In the genomic region with DNA sequence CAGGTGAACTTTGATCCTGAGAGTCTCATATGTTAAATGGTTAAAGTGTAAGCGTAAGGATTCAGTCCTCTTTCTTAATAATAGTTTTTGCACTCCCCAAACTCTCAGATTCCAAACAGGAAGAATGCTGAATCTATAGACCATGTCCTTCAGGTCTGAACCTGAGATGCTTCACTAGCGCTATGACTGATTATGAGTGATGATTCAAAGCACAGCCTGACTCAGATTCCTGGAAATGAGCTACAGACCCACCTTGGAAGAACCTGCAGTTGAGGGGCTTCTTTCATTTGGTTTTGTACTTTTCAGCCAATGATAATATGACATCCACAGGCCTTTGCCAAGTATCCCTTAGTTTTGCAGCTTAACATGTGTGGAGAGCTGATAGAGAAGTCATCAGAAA, we compare ENCODE assay signal across 13 cellular contexts. TPM values are rescaled to one million over a fixed set of nuclear protein-coding genes. Genes with fewer than 3 reads are reported as not detected.
DNase-seq lines count a peak whose midpoint lies in the region; ATAC-seq, FAIRE-seq and TF ChIP-seq lines count a peak whose summit lies in the region.
"Had no signal": no experiment of that assay in that cellular context is flagged by ENCODE, and none has a peak within 500 bp of the region (broad histone marks: within the 10 kb centered on the region; RNA-seq: fewer than 3 reads in every experiment).

No MANE protein-coding gene starts in this region.

- ATAC-seq in stimulated activated effector memory CD8-positive, alpha-beta T cell treated with anti-CD3 and anti-CD28 coated beads, Interleukin-12 subunit alpha, Interleukin-12 subunit beta, amount 100 ng/mL, for 72 hours: peak; percentile 56

- H3K9me3 Mint-ChIP-seq in stimulated activated effector memory CD8-positive, alpha-beta T cell treated with anti-CD3 and anti-CD28 coated beads, Interleukin-12 subunit alpha, Interleukin-12 subunit beta, amount 100 ng/mL, for 72 hours: no peaks in the 10 kb centered on the region

- no peaks in the 10 kb centered on the region for H3K36me3 ChIP-seq in HUES48 (ENCODE audit: control insufficient read depth, insufficient read depth, low read length)
- H3K36me3 ChIP-seq in bronchial epithelial cell (ENCODE audit: control insufficient read depth, insufficient read depth, low read length): peaks cover 1% of the 10 kb centered on the region

- H3K4me1 Mint-ChIP-seq in stimulated activated effector memory CD8-positive, alpha-beta T cell treated with anti-CD3 and anti-CD28 coated beads, Interleukin-12 subunit alpha, Interleukin-12 subunit beta, amount 100 ng/mL, for 72 hours: no peaks in the 10 kb centered on the region

- no peaks in the 10 kb centered on the region for H3K36me3 Mint-ChIP-seq in stimulated activated effector memory CD8-positive, alpha-beta T cell treated with anti-CD3 and anti-CD28 coated beads, Interleukin-12 subunit alpha, Interleukin-12 subunit beta, amount 100 ng/mL, for 72 hours

- no peak for FAIRE-seq in bronchial epithelial cell (lab: Jason Lieb, UNC)
- FAIRE-seq: D721Med, GM12892 had no signal

- no peak overlapping the region for H3K27ac Mint-ChIP-seq in stimulated activated effector memory CD8-positive, alpha-beta T cell treated with anti-CD3 and anti-CD28 coated beads, Interleukin-12 subunit alpha, Interleukin-12 subunit beta, amount 100 ng/mL, for 72 hours

- no peak overlapping the region for H3K9ac ChIP-seq in HUES48 (ENCODE audit: low read depth, low read length)

- H3K4me3 Mint-ChIP-seq in stimulated activated effector memory CD8-positive, alpha-beta T cell treated with anti-CD3 and anti-CD28 coated beads, Interleukin-12 subunit alpha, Interleukin-12 subunit beta, amount 100 ng/mL, for 72 hours: no peak overlapping the region

- H3K27ac ChIP-seq in HUES48 (ENCODE audit: low read depth, low read length): no peak overlapping the region
- H3K27ac ChIP-seq: epithelial cell of prostate had no signal

- peak overlapping the region; percentile 71; the same call in 1 of the 2 replicates for H3K4me3 ChIP-seq in HUES48 (ENCODE audit: low read depth, low read length)
- no peak overlapping the region for H3K4me3 ChIP-seq in bronchial epithelial cell (ENCODE audit: low read depth, low read length)

- DNase-seq in bronchial epithelial cell (ENCODE audit: low read depth) (peak; percentile 90), kidney tubule cell (ENCODE audit: low spot score) (peak; percentile 71), H4 (ENCODE audit: low spot score) (no peak), NCI-H1417 (lab: John Stamatoyannopoulos, UW) (no peak), NCI-H2107 (lab: John Stamatoyannopoulos, UW) (no peak)
- DNase-seq in stimulated activated effector memory CD8-positive, alpha-beta T cell treated with anti-CD3 and anti-CD28 coated beads, Interleukin-12 subunit alpha, Interleukin-12 subunit beta, amount 100 ng/mL, for 72 hours (ENCODE audit: low spot score in 2 of 2): no peak
- no peak for DNase-seq in stimulated activated CD4-positive, alpha-beta T cell treated with anti-CD3 and anti-CD28 coated beads, Interleukin-2, amount 100 ng/mL, for 24 hours
- DNase-seq: activated CD4-positive, alpha-beta T cell treated with anti-CD3 and anti-CD28 coated beads, Interleukin-2, amount 50 U/mL, for 1 hour; MV-4-11 had no signal

- H3K27me3 ChIP-seq in HUES48 (ENCODE audit: control insufficient read depth, insufficient read depth, low read length) (peaks cover 32% of the 10 kb centered on the region), bronchial epithelial cell (ENCODE audit: control insufficient read depth, insufficient read depth, low read length) (no peaks in the 10 kb centered on the region)

- peaks cover 3% of the 10 kb centered on the region; the same call in 1 of the 2 replicates for H3K4me1 ChIP-seq in HUES48 (ENCODE audit: control insufficient read depth, insufficient read depth, low read length)

- TF ChIP-seq CTCF in bronchial epithelial cell (IDR thresholded peaks at IDR 0.05; ENCODE audit: insufficient read depth, low read length, severe bottlenecking): no peak

- no peaks in the 10 kb centered on the region for H3K9me3 ChIP-seq in HUES48 (ENCODE audit: control insufficient read depth, insufficient read depth, low read length)

RNA-seq across cellular contexts. Expression of a gene that starts 1.4 kb away (rescaled TPM):
- 3.7 and 8.1 TPM in 2 replicates for total RNA-seq in bronchial epithelial cell
- not detected in 2 replicates for total RNA-seq in H4 (2014; rRNA removed; shearing (Covaris generic))

Comparison
In these comparisons a context has a peak if more than half of its experiments do, and no peak if none do; other contexts are left out.
1. DNase-seq: peak in bronchial epithelial cell (single experiment) and kidney tubule cell (single experiment); none in stimulated activated effector memory CD8-positive, alpha-beta T cell treated with anti-CD3 and anti-CD28 coated beads, Interleukin-12 subunit alpha, Interleukin-12 subunit beta, amount 100 ng/mL, for 72 hours (0 of 2), H4 (single experiment), NCI-H1417 (0 of 3), stimulated activated CD4-positive, alpha-beta T cell treated with anti-CD3 and anti-CD28 coated beads, Interleukin-2, amount 100 ng/mL, for 24 hours (0 of 2) and NCI-H2107 (single experiment).